Comparison of ENCODE assay signal across 1 cellular context in the genomic region with DNA sequence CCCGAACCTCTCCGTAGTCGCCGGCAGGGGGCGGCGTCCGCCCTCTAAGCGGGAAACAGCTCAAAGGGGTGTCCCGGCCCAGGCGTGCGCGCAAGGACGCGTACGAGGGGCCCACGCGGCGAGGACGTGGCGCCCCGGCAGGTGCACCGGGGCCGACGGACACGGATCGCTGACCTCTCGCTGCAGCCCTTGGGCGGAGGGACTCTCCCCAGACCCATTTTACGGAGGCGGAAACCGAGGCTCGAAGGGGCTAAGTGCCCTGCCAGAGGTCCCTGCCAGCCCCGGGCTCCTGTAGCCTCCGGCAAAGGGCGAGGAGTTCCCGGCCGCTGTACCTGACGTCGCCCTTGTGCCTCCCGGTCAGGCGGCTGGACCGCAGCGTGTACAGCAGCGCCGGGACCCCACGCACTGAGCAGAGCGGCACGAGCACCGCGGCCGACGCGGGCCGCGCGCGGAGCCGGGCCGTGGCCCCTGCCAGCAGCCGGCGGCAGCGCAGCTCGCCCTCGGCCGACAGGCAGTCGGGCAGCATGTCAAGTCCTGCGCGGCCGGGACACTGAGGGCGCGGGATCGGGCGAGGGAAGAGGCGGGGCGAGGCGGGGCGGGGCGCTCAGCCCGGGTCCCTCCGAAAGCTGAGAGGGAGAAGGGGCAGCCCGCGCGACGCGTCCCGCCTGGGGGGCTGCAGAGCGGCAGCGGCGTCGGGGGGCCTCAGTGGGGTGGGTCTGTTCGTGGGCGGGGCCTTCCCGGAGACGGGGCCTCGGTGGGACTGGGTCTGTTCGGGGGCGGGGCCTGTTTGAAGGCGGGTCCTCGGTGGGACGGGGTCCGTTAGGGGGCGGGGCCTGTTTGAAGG.
TF ChIP-seq lines count a peak whose summit lies in the region.

Gene NUDT8, minus strand, starts transcription at position 552 of the 844 bp plus-strand sequence. Its CDS starts 26 bp downstream, at position 526.

TF ChIP-seq in K562, 482 proteins besides CTCF, POLR2A, EP300 and RAD21 (continued from another document and continues in another):
- peak; percentile 36 to 67; a peak in 1 of 4 replicates for TF ChIP-seq TEAD1 (CRISPR knock-in tag; IDR thresholded peaks at IDR 0.05)
- no peak for TF ChIP-seq XRCC4 (IDR thresholded peaks at IDR 0.05; ENCODE audit: extremely low read depth, insufficient read depth, insufficient read length)
- TF ChIP-seq ZNF584 (CRISPR knock-in tag; IDR thresholded peaks at IDR 0.05; ENCODE audit: low read depth): no peak
- TF ChIP-seq SMAD2 (IDR thresholded peaks at IDR 0.05; ENCODE audit: low read depth, low read length): no peak
- TF ChIP-seq SMAD3 (CRISPR knock-in tag; conservative IDR thresholded peaks at IDR 0.05): 0 out of 2 replicates have a peak, but pooled peaks have one; percentile 19
- no peak for TF ChIP-seq ZFP1 (CRISPR knock-in tag; IDR thresholded peaks at IDR 0.05)
- no peak for TF ChIP-seq ZNF668 (CRISPR knock-in tag; IDR thresholded peaks at IDR 0.05)
- TF ChIP-seq, protein P1, sequence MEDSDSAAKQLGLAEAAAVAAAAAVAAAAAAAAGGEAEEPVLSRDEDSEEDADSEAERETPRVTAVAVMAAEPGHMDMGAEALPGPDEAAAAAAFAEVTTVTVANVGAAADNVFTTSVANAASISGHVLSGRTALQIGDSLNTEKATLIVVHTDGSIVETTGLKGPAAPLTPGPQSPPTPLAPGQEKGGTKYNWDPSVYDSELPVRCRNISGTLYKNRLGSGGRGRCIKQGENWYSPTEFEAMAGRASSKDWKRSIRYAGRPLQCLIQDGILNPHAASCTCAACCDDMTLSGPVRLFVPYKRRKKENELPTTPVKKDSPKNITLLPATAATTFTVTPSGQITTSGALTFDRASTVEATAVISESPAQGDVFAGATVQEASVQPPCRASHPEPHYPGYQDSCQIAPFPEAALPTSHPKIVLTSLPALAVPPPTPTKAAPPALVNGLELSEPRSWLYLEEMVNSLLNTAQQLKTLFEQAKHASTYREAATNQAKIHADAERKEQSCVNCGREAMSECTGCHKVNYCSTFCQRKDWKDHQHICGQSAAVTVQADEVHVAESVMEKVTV (CRISPR knock-in tag; IDR thresholded peaks at IDR 0.05): peak; percentile 63; the same call in 1 of the 2 replicates
- TF ChIP-seq MTA1 (IDR thresholded peaks at IDR 0.05; ENCODE audit: borderline replicate concordance): no peak
- TF ChIP-seq SMARCC2 (IDR thresholded peaks at IDR 0.05; ENCODE audit: low read depth): no peak
- TF ChIP-seq ZNF224 (CRISPR knock-in tag; IDR thresholded peaks at IDR 0.05): peak; percentile 91; the same call in 1 of the 2 replicates
- TF ChIP-seq, protein P2, sequence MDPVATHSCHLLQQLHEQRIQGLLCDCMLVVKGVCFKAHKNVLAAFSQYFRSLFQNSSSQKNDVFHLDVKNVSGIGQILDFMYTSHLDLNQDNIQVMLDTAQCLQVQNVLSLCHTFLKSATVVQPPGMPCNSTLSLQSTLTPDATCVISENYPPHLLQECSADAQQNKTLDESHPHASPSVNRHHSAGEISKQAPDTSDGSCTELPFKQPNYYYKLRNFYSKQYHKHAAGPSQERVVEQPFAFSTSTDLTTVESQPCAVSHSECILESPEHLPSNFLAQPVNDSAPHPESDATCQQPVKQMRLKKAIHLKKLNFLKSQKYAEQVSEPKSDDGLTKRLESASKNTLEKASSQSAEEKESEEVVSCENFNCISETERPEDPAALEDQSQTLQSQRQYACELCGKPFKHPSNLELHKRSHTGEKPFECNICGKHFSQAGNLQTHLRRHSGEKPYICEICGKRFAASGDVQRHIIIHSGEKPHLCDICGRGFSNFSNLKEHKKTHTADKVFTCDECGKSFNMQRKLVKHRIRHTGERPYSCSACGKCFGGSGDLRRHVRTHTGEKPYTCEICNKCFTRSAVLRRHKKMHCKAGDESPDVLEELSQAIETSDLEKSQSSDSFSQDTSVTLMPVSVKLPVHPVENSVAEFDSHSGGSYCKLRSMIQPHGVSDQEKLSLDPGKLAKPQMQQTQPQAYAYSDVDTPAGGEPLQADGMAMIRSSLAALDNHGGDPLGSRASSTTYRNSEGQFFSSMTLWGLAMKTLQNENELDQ (CRISPR knock-in tag; IDR thresholded peaks at IDR 0.05; ENCODE audit: borderline replicate concordance): peak; percentile 84; the same call in 1 of the 2 replicates
- TF ChIP-seq ZNF586 (CRISPR knock-in tag; conservative IDR thresholded peaks at IDR 0.05): no peak
- TF ChIP-seq FOXP1 (CRISPR knock-in tag; IDR thresholded peaks at IDR 0.05): peak; percentile 98
- TF ChIP-seq MED1 (CRISPR knock-in tag; IDR thresholded peaks at IDR 0.05; ENCODE audit: borderline replicate concordance): peak; percentile 83; the same call in 1 of the 2 replicates
- peak; percentile 69 for TF ChIP-seq GABPB1 (CRISPR knock-in tag; IDR thresholded peaks at IDR 0.05)
- peak; percentile 91 for TF ChIP-seq CHD4 (IDR thresholded peaks at IDR 0.05; ENCODE audit: insufficient read depth, insufficient replicate concordance, low read depth, low read length, poor library complexity, severe bottlenecking)
- no peak for TF ChIP-seq ZNF707 (CRISPR knock-in tag; conservative IDR thresholded peaks at IDR 0.05)
- peak; percentile 70 for TF ChIP-seq VEZF1 (CRISPR knock-in tag; IDR thresholded peaks at IDR 0.05)
- TF ChIP-seq ZNF124 (CRISPR knock-in tag; IDR thresholded peaks at IDR 0.05): peak; percentile 86; the same call in 1 of the 2 replicates
- TF ChIP-seq CC2D1A (IDR thresholded peaks at IDR 0.05): no peak
- peak; percentile 11 for TF ChIP-seq FUS (optimal IDR thresholded peaks at IDR 0.05; ENCODE audit: low read depth, low read length)
- no peak for TF ChIP-seq ELK1 (CRISPR knock-in tag; IDR thresholded peaks at IDR 0.05)
- TF ChIP-seq ZNF143 (CRISPR knock-in tag; IDR thresholded peaks at IDR 0.05): peak; percentile 57; the same call in 1 of the 2 replicates
- TF ChIP-seq ZNF561 (CRISPR knock-in tag; conservative IDR thresholded peaks at IDR 0.05): no peak
- TF ChIP-seq GATAD2B (IDR thresholded peaks at IDR 0.05; ENCODE audit: borderline replicate concordance): peak; percentile 92; the same call in 1 of the 2 replicates
- TF ChIP-seq ZNF318 (IDR thresholded peaks at IDR 0.05; ENCODE audit: borderline replicate concordance in 1 of 2, low read depth in 1 of 2): no peak
- TF ChIP-seq ZNF445 (CRISPR knock-in tag; IDR thresholded peaks at IDR 0.05; ENCODE audit: low read depth): no peak
- no peak for TF ChIP-seq CBX2 (IDR thresholded peaks at IDR 0.05; ENCODE audit: insufficient read depth, low read length, poor library complexity, severe bottlenecking)
- TF ChIP-seq PRDM10 (IDR thresholded peaks at IDR 0.05; ENCODE audit: partially characterized antibody): peak; percentile 32
- no peak for TF ChIP-seq TEAD2 (tag; IDR thresholded peaks at IDR 0.05)
- TF ChIP-seq NR4A1 (CRISPR knock-in tag; IDR thresholded peaks at IDR 0.05): no peak
- peak; percentile 66; the same call in 1 of the 2 replicates for TF ChIP-seq NR4A1 (tag; IDR thresholded peaks at IDR 0.05)
- no peak for TF ChIP-seq ZNF175 (CRISPR knock-in tag; IDR thresholded peaks at IDR 0.05; ENCODE audit: low read depth)
- peak; percentile 47 for TF ChIP-seq KDM5B (IDR thresholded peaks at IDR 0.05; ENCODE audit: insufficient replicate concordance, low read depth, low read length)
